In the genomic region with DNA sequence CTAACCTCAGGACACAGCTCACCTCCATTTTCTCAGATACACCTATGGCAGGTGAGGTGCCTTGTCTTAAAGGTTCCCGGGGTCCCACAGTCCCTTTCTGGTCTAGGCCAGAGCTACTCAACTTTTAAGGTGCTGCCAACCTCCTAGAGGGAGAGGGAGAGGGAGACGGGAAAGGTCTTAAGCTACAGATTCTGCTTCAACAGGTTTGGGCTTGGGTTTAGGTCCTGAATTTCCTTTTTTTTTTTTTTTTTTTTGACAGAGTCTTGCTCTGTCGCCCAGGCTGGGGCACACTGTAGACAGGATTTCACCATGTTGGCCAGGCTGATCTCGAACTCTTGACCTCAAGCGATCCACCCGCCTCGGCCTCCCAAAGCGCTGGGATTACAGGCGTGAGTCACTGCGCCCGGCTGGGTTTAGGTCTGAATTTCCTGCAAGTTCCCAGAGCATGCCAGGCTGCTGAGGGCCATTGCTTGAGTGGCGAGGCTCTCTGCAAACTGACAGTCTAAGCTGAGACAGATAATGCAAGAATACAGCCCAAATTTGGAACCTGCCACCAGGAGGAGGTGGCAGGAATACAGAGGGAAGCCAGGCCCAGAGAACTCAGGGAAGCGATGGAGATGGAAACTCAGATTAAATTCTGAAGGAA, we compare ENCODE assay signal across 18 cellular contexts. TPM values are rescaled to one million over a fixed set of nuclear protein-coding genes. Genes with fewer than 3 reads are reported as not detected.
DNase-seq lines count a peak whose midpoint lies in the region; ATAC-seq, FAIRE-seq and TF ChIP-seq lines count a peak whose summit lies in the region.
"Had no signal": no experiment of that assay in that cellular context is flagged by ENCODE, and none has a peak within 500 bp of the region (broad histone marks: within the 10 kb centered on the region; RNA-seq: fewer than 3 reads in every experiment).

No MANE protein-coding gene starts in this region.

- no peaks in the 10 kb centered on the region for H3K79me2 ChIP-seq in HepG2 (ENCODE audit: insufficient read depth, low read length)

- BruUV-seq in HepG2 (replicated peaks; lab: Mats Ljungman, UMichigan), result no TSS peak

- TF ChIP-seq CTCF in HepG2 (CRISPR knock-in tag; IDR thresholded peaks at IDR 0.05), result no peak

- no peak for FAIRE-seq in HepG2 (lab: Jason Lieb, UNC)
- FAIRE-seq: G401.6, GM12891 had no signal

- intact Hi-C loops in HepG2 (cut with micrococcal nuclease; ENCODE audit: unreplicated experiment), result loop anchor here (5.0 kb wide), 1 partner anchor 115 kb away; no protein-coding TSS in a partner anchor

- 31% methylated on average over 13 of the region's 13 CpGs for WGBS in HepG2 (ENCODE audit: low lambda C conversion rate)

- no peaks in the 10 kb centered on the region for H3K4me1 ChIP-seq in HepG2 (ENCODE audit: insufficient read depth, low read length)

- CTCF ChIA-PET in HepG2 (lab: Yijun Ruan, JAX; ENCODE audit: low intra/inter-chr PET ratio, low total read pairs), result interaction anchor here (1.3 kb wide), 1 partner anchor 117 kb away, joined by 5 read pairs; no protein-coding TSS in a partner anchor

- no peak for DNase-seq in stimulated activated naive CD8-positive, alpha-beta T cell treated with anti-CD3 and anti-CD28 coated beads, Interleukin-15, amount 100 ng/mL, for 72 hours
- DNase-seq in stimulated activated naive CD8-positive, alpha-beta T cell treated with anti-CD3 and anti-CD28 coated beads, Interleukin-15, Interleukin-2, amounts not matched to agents 100 U/mL and 50 U/mL, for 24 hours, result no peak
- DNase-seq in LHCN-M2 (ENCODE audit: low read depth) (peak; percentile 35), amniotic epithelial cell (ENCODE audit: low read depth) (peak; percentile 52), T-helper 9 cell (no peak), HepG2 (ENCODE audit: low spot score) (no peak)
- DNase-seq: HFFc6, IMR-90, NCI-H1092 treated with DMSO at 0.1 percent for 48 hours, NCI-H187, NCI-H2171, SHP77 treated with DMSO at 0.1 percent for 48 hours had no signal

- no peaks in the 10 kb centered on the region for H4K20me1 ChIP-seq in HepG2 (ENCODE audit: insufficient read depth, low read length)

- TF ChIP-seq EP300 in HepG2 (IDR thresholded peaks at IDR 0.05; ENCODE audit: low read depth in 2 of 2, low read length in 2 of 2) (no peak), HepG2 (CRISPR knock-in tag; IDR thresholded peaks at IDR 0.05; ENCODE audit: borderline replicate concordance) (no peak)

- POLR2A ChIA-PET in HepG2 (lab: Yijun Ruan, JAX), result no interaction called here

- H3K4me1 Mint-ChIP-seq in stimulated activated naive CD8-positive, alpha-beta T cell treated with anti-CD3 and anti-CD28 coated beads, Interleukin-15, amount 100 ng/mL, for 72 hours, result no peaks in the 10 kb centered on the region
- H3K4me1 Mint-ChIP-seq: CD4-positive, CD25-positive, alpha-beta regulatory T cell had no signal

- H3K27me3 Mint-ChIP-seq in stimulated activated naive CD8-positive, alpha-beta T cell treated with anti-CD3 and anti-CD28 coated beads, Interleukin-15, amount 100 ng/mL, for 72 hours, result peaks cover under 1% of the 10 kb centered on the region

- no peak overlapping the region for H3K27ac Mint-ChIP-seq in stimulated activated naive CD8-positive, alpha-beta T cell treated with anti-CD3 and anti-CD28 coated beads, Interleukin-15, amount 100 ng/mL, for 72 hours
- H3K27ac Mint-ChIP-seq: CD4-positive, CD25-positive, alpha-beta regulatory T cell; HFFc6 had no signal

- H2AFZ ChIP-seq in HepG2 (ENCODE audit: low read length), result no peak overlapping the region

- no peak overlapping the region for H3K4me3 Mint-ChIP-seq in stimulated activated naive CD8-positive, alpha-beta T cell treated with anti-CD3 and anti-CD28 coated beads, Interleukin-15, amount 100 ng/mL, for 72 hours
- H3K4me3 Mint-ChIP-seq: CD4-positive, CD25-positive, alpha-beta regulatory T cell; HFFc6 had no signal

- H3K4me3 ChIP-seq in HepG2 (replicated peaks in 1 of 3; ENCODE audit: insufficient read depth in 1 of 3, low read depth in 2 of 3, low read length in 3 of 3), result no peak overlapping the region

- TF ChIP-seq RAD21 in HepG2 (CRISPR knock-in tag; IDR thresholded peaks at IDR 0.05), result no peak

- no peaks in the 10 kb centered on the region for H3K9me3 ChIP-seq in HepG2 (ENCODE audit: low read length)

- no peak for TF ChIP-seq POLR2A in HepG2 (IDR thresholded peaks at IDR 0.05; ENCODE audit: insufficient read depth in 1 of 2, low read depth in 2 of 2, low read length in 2 of 2)

- H3K27me3 ChIP-seq in HepG2 (ENCODE audit: control insufficient read depth in 1 of 2, insufficient read depth in 2 of 2, low read length in 2 of 2), result no peaks in the 10 kb centered on the region; a peak in 2 of 5 replicates

- H3K4me2 ChIP-seq in HepG2 (ENCODE audit: low read depth, low read length), result no peak overlapping the region

- in situ Hi-C loops in HepG2 (cut with HindIII; ENCODE audit: extremely low pct_ligation_motif_present, low pct_unique_long_range_greater_than_20kb), result loop anchor here (5.0 kb wide), 1 partner anchor 115 kb away; no protein-coding TSS in a partner anchor

- H3K36me3 ChIP-seq in HepG2 (replicated peaks in 1 of 2; ENCODE audit: control insufficient read depth in 1 of 2, insufficient read depth in 2 of 2, low read length in 2 of 2), result no peaks in the 10 kb centered on the region

- H3K9me3 Mint-ChIP-seq in stimulated activated naive CD8-positive, alpha-beta T cell treated with anti-CD3 and anti-CD28 coated beads, Interleukin-15, amount 100 ng/mL, for 72 hours, result no peaks in the 10 kb centered on the region
- H3K9me3 Mint-ChIP-seq: CD4-positive, CD25-positive, alpha-beta regulatory T cell had no signal

- no peak overlapping the region for H3K27ac ChIP-seq in HepG2 (ENCODE audit: extremely low read length, insufficient read depth, low read length)

- peak; percentile 40 for ATAC-seq in stimulated activated naive CD8-positive, alpha-beta T cell treated with anti-CD3 and anti-CD28 coated beads, Interleukin-15, amount 100 ng/mL, for 72 hours
- ATAC-seq in stimulated activated naive CD8-positive, alpha-beta T cell treated with anti-CD3 and anti-CD28 coated beads, Interleukin-15, Interleukin-2, amounts not matched to agents 100 U/mL and 50 U/mL, for 24 hours, result no peak
- ATAC-seq in HG02759 (IDR thresholded peaks at IDR 0.05; ENCODE audit: unreplicated experiment) (no peak), GM19467 (IDR thresholded peaks at IDR 0.05; ENCODE audit: unreplicated experiment) (no peak), HepG2 (no peak)

- no peak overlapping the region for H3K9ac ChIP-seq in HepG2 (ENCODE audit: insufficient read depth, low read depth, low read length)

RNA-seq across cellular contexts. Expression of a gene that starts 7.8 kb away (rescaled TPM):
- total RNA-seq in LHCN-M2 (2014; rRNA removed) (not detected in 2 replicates), HepG2 (2016; rRNA removed; fragmentation: Illumina TruSeq; extraction: Trizol) (not detected in 2 replicates)
- polyA plus RNA-seq in LHCN-M2 (2012), result not detected
- not detected in 2 replicates for total RNA-seq in HepG2 (2016; cell fraction: cytosol; rRNA removed; fragmentation: Illumina TruSeq; extraction: Trizol; ENCODE audit: low read depth)
- not detected in 2 replicates for total RNA-seq in HepG2 (2016; cell fraction: insoluble cytoplasmic fraction; rRNA removed; fragmentation: Illumina TruSeq; extraction: Trizol)
- not detected in 2 replicates for total RNA-seq in HepG2 (2016; cell fraction: membrane; rRNA removed; fragmentation: Illumina TruSeq; extraction: Trizol)
- total RNA-seq in HepG2 (2016; cell fraction: nucleus; rRNA removed; fragmentation: Illumina TruSeq; extraction: Trizol), result not detected in 2 replicates
- not detected in 2 replicates for polyA plus RNA-seq in HepG2 (2011; rRNA removed)
- polyA plus RNA-seq in HepG2 (2011; cell fraction: cytosol; rRNA removed), result not detected in 2 replicates
- not detected in 2 replicates for polyA plus RNA-seq in HepG2 (2011; cell fraction: nucleus; rRNA removed)
- polyA plus RNA-seq in HepG2 (2012), result not detected in 2 replicates
- polyA plus RNA-seq in HepG2 (2016; cell fraction: cytosol; fragmentation: Illumina TruSeq; extraction: Trizol; ENCODE audit: low read depth), result not detected in 2 replicates
- polyA plus RNA-seq in HepG2 (2016; cell fraction: insoluble cytoplasmic fraction; fragmentation: Illumina TruSeq; extraction: Trizol; ENCODE audit: low read depth), result not detected in 2 replicates
- not detected in 2 replicates for polyA plus RNA-seq in HepG2 (2016; cell fraction: membrane; fragmentation: Illumina TruSeq; extraction: Trizol; ENCODE audit: low read depth)
- polyA plus RNA-seq in HepG2 (2016; cell fraction: nucleus; fragmentation: Illumina TruSeq; extraction: Trizol; ENCODE audit: insufficient read depth, low read depth), result not detected in 2 replicates
- not detected in 2 replicates for polyA minus RNA-seq in HepG2 (2011; rRNA and poly(A)+ RNA removed; ENCODE audit: low replicate concordance)
- polyA minus RNA-seq in HepG2 (2011; cell fraction: cytosol; rRNA and poly(A)+ RNA removed), result not detected in 2 replicates
- not detected in 2 replicates for polyA minus RNA-seq in HepG2 (2011; cell fraction: nucleus; rRNA and poly(A)+ RNA removed)
- total RNA-seq: CD4-positive, CD25-positive, alpha-beta regulatory T cell; HFFc6; IMR-90; NCI-H460 had no signal
- polyA plus RNA-seq: CD4-positive, CD25-positive, alpha-beta regulatory T cell; IMR-90 had no signal

RNA-seq across cellular contexts. Expression of a gene that starts 15.1 kb away (rescaled TPM):
- not detected in 2 replicates for total RNA-seq in LHCN-M2 (2014; rRNA removed)
- polyA plus RNA-seq in LHCN-M2 (2012), result not detected
- not detected in 2 replicates for total RNA-seq in HepG2 (2016; rRNA removed; fragmentation: Illumina TruSeq; extraction: Trizol)
- not detected in 2 replicates for total RNA-seq in HepG2 (2016; cell fraction: cytosol; rRNA removed; fragmentation: Illumina TruSeq; extraction: Trizol; ENCODE audit: low read depth)
- not detected in 2 replicates for total RNA-seq in HepG2 (2016; cell fraction: insoluble cytoplasmic fraction; rRNA removed; fragmentation: Illumina TruSeq; extraction: Trizol)
- total RNA-seq in HepG2 (2016; cell fraction: membrane; rRNA removed; fragmentation: Illumina TruSeq; extraction: Trizol), result not detected in 2 replicates
- total RNA-seq in HepG2 (2016; cell fraction: nucleus; rRNA removed; fragmentation: Illumina TruSeq; extraction: Trizol), result not detected in 2 replicates
- not detected in 2 replicates for polyA plus RNA-seq in HepG2 (2011; rRNA removed)
- polyA plus RNA-seq in HepG2 (2011; cell fraction: cytosol; rRNA removed), result not detected in 2 replicates
- polyA plus RNA-seq in HepG2 (2011; cell fraction: nucleus; rRNA removed), result not detected in 2 replicates
- not detected in 2 replicates for polyA plus RNA-seq in HepG2 (2012)
- polyA plus RNA-seq in HepG2 (2016; cell fraction: cytosol; fragmentation: Illumina TruSeq; extraction: Trizol; ENCODE audit: low read depth), result not detected in 2 replicates
- not detected in 2 replicates for polyA plus RNA-seq in HepG2 (2016; cell fraction: insoluble cytoplasmic fraction; fragmentation: Illumina TruSeq; extraction: Trizol; ENCODE audit: low read depth)
- not detected in 2 replicates for polyA plus RNA-seq in HepG2 (2016; cell fraction: membrane; fragmentation: Illumina TruSeq; extraction: Trizol; ENCODE audit: low read depth)
- not detected in 2 replicates for polyA plus RNA-seq in HepG2 (2016; cell fraction: nucleus; fragmentation: Illumina TruSeq; extraction: Trizol; ENCODE audit: insufficient read depth, low read depth)
- polyA minus RNA-seq in HepG2 (2011; rRNA and poly(A)+ RNA removed; ENCODE audit: low replicate concordance), result 0.06 and 0.70 TPM in 2 replicates
- polyA minus RNA-seq in HepG2 (2011; cell fraction: cytosol; rRNA and poly(A)+ RNA removed), result not detected in 2 replicates
- polyA minus RNA-seq in HepG2 (2011; cell fraction: nucleus; rRNA and poly(A)+ RNA removed), result not detected in 2 replicates
- total RNA-seq: CD4-positive, CD25-positive, alpha-beta regulatory T cell; HFFc6; IMR-90 had no signal
- polyA plus RNA-seq: CD4-positive, CD25-positive, alpha-beta regulatory T cell; IMR-90 had no signal

RNA-seq across cellular contexts. Expression of a gene that starts 33.0 kb away (rescaled TPM):
- total RNA-seq in LHCN-M2 (2014; rRNA removed) (not detected in 2 replicates), HepG2 (2016; rRNA removed; fragmentation: Illumina TruSeq; extraction: Trizol) (not detected in 2 replicates)
- polyA plus RNA-seq in LHCN-M2 (2012), result not detected
- total RNA-seq in HepG2 (2016; cell fraction: cytosol; rRNA removed; fragmentation: Illumina TruSeq; extraction: Trizol; ENCODE audit: low read depth), result not detected in 2 replicates
- total RNA-seq in HepG2 (2016; cell fraction: insoluble cytoplasmic fraction; rRNA removed; fragmentation: Illumina TruSeq; extraction: Trizol), result not detected in 2 replicates
- total RNA-seq in HepG2 (2016; cell fraction: membrane; rRNA removed; fragmentation: Illumina TruSeq; extraction: Trizol), result not detected in 2 replicates
- total RNA-seq in HepG2 (2016; cell fraction: nucleus; rRNA removed; fragmentation: Illumina TruSeq; extraction: Trizol), result not detected in 2 replicates
- not detected in 2 replicates for polyA plus RNA-seq in HepG2 (2011; rRNA removed)
- not detected in 2 replicates for polyA plus RNA-seq in HepG2 (2011; cell fraction: cytosol; rRNA removed)
- polyA plus RNA-seq in HepG2 (2011; cell fraction: nucleus; rRNA removed), result not detected in 2 replicates
- polyA plus RNA-seq in HepG2 (2012), result not detected in 2 replicates
- polyA plus RNA-seq in HepG2 (2016; cell fraction: cytosol; fragmentation: Illumina TruSeq; extraction: Trizol; ENCODE audit: low read depth), result not detected in 2 replicates
- polyA plus RNA-seq in HepG2 (2016; cell fraction: insoluble cytoplasmic fraction; fragmentation: Illumina TruSeq; extraction: Trizol; ENCODE audit: low read depth), result not detected in 2 replicates
- polyA plus RNA-seq in HepG2 (2016; cell fraction: membrane; fragmentation: Illumina TruSeq; extraction: Trizol; ENCODE audit: low read depth), result not detected in 2 replicates
- polyA plus RNA-seq in HepG2 (2016; cell fraction: nucleus; fragmentation: Illumina TruSeq; extraction: Trizol; ENCODE audit: insufficient read depth, low read depth), result not detected in 2 replicates
- not detected in 2 replicates for polyA minus RNA-seq in HepG2 (2011; rRNA and poly(A)+ RNA removed; ENCODE audit: low replicate concordance)
- not detected in 2 replicates for polyA minus RNA-seq in HepG2 (2011; cell fraction: cytosol; rRNA and poly(A)+ RNA removed)
- polyA minus RNA-seq in HepG2 (2011; cell fraction: nucleus; rRNA and poly(A)+ RNA removed), result not detected in 2 replicates
- total RNA-seq: CD4-positive, CD25-positive, alpha-beta regulatory T cell; HFFc6; IMR-90; NCI-H460 had no signal
- polyA plus RNA-seq: CD4-positive, CD25-positive, alpha-beta regulatory T cell; IMR-90 had no signal

RNA-seq across cellular contexts. Expression of a gene that starts 36.8 kb away (rescaled TPM):
- total RNA-seq in LHCN-M2 (2014; rRNA removed), result not detected in 2 replicates
- polyA plus RNA-seq in LHCN-M2 (2012), result not detected
- not detected in 2 replicates for total RNA-seq in HepG2 (2016; rRNA removed; fragmentation: Illumina TruSeq; extraction: Trizol)
- not detected in 2 replicates for total RNA-seq in HepG2 (2016; cell fraction: cytosol; rRNA removed; fragmentation: Illumina TruSeq; extraction: Trizol; ENCODE audit: low read depth)
- total RNA-seq in HepG2 (2016; cell fraction: insoluble cytoplasmic fraction; rRNA removed; fragmentation: Illumina TruSeq; extraction: Trizol), result not detected in 2 replicates
- not detected in 2 replicates for total RNA-seq in HepG2 (2016; cell fraction: membrane; rRNA removed; fragmentation: Illumina TruSeq; extraction: Trizol)
- total RNA-seq in HepG2 (2016; cell fraction: nucleus; rRNA removed; fragmentation: Illumina TruSeq; extraction: Trizol), result not detected in 2 replicates
- not detected in 2 replicates for polyA plus RNA-seq in HepG2 (2011; rRNA removed)
- polyA plus RNA-seq in HepG2 (2011; cell fraction: cytosol; rRNA removed), result not detected in 2 replicates
- polyA plus RNA-seq in HepG2 (2011; cell fraction: nucleus; rRNA removed), result not detected in 2 replicates
- polyA plus RNA-seq in HepG2 (2012), result not detected in 2 replicates
- polyA plus RNA-seq in HepG2 (2016; cell fraction: cytosol; fragmentation: Illumina TruSeq; extraction: Trizol; ENCODE audit: low read depth), result not detected in 2 replicates
- polyA plus RNA-seq in HepG2 (2016; cell fraction: insoluble cytoplasmic fraction; fragmentation: Illumina TruSeq; extraction: Trizol; ENCODE audit: low read depth), result not detected in 2 replicates
- not detected in 2 replicates for polyA plus RNA-seq in HepG2 (2016; cell fraction: membrane; fragmentation: Illumina TruSeq; extraction: Trizol; ENCODE audit: low read depth)
- not detected in 2 replicates for polyA plus RNA-seq in HepG2 (2016; cell fraction: nucleus; fragmentation: Illumina TruSeq; extraction: Trizol; ENCODE audit: insufficient read depth, low read depth)
- not detected in 2 replicates for polyA minus RNA-seq in HepG2 (2011; rRNA and poly(A)+ RNA removed; ENCODE audit: low replicate concordance)
- polyA minus RNA-seq in HepG2 (2011; cell fraction: cytosol; rRNA and poly(A)+ RNA removed), result not detected in 2 replicates
- not detected in 2 replicates for polyA minus RNA-seq in HepG2 (2011; cell fraction: nucleus; rRNA and poly(A)+ RNA removed)
- total RNA-seq: CD4-positive, CD25-positive, alpha-beta regulatory T cell; HFFc6; IMR-90; NCI-H460 had no signal
- polyA plus RNA-seq: CD4-positive, CD25-positive, alpha-beta regulatory T cell; IMR-90 had no signal

RNA-seq across cellular contexts. Expression of a gene that starts 56.3 kb away (rescaled TPM):
- not detected in 2 replicates for total RNA-seq in LHCN-M2 (2014; rRNA removed)
- not detected for polyA plus RNA-seq in LHCN-M2 (2012)
- total RNA-seq in HepG2 (2016; rRNA removed; fragmentation: Illumina TruSeq; extraction: Trizol), result not detected in 2 replicates
- not detected in 2 replicates for total RNA-seq in HepG2 (2016; cell fraction: cytosol; rRNA removed; fragmentation: Illumina TruSeq; extraction: Trizol; ENCODE audit: low read depth)
- total RNA-seq in HepG2 (2016; cell fraction: insoluble cytoplasmic fraction; rRNA removed; fragmentation: Illumina TruSeq; extraction: Trizol), result not detected in 2 replicates
- not detected in 2 replicates for total RNA-seq in HepG2 (2016; cell fraction: membrane; rRNA removed; fragmentation: Illumina TruSeq; extraction: Trizol)
- total RNA-seq in HepG2 (2016; cell fraction: nucleus; rRNA removed; fragmentation: Illumina TruSeq; extraction: Trizol), result not detected in 2 replicates
- polyA plus RNA-seq in HepG2 (2011; rRNA removed), result not detected in 2 replicates
- not detected in 2 replicates for polyA plus RNA-seq in HepG2 (2011; cell fraction: cytosol; rRNA removed)
- not detected in 2 replicates for polyA plus RNA-seq in HepG2 (2011; cell fraction: nucleus; rRNA removed)
- polyA plus RNA-seq in HepG2 (2012), result not detected in 2 replicates
- polyA plus RNA-seq in HepG2 (2016; cell fraction: cytosol; fragmentation: Illumina TruSeq; extraction: Trizol; ENCODE audit: low read depth), result not detected in 2 replicates
- not detected in 2 replicates for polyA plus RNA-seq in HepG2 (2016; cell fraction: insoluble cytoplasmic fraction; fragmentation: Illumina TruSeq; extraction: Trizol; ENCODE audit: low read depth)
- polyA plus RNA-seq in HepG2 (2016; cell fraction: membrane; fragmentation: Illumina TruSeq; extraction: Trizol; ENCODE audit: low read depth), result not detected in 2 replicates
- polyA plus RNA-seq in HepG2 (2016; cell fraction: nucleus; fragmentation: Illumina TruSeq; extraction: Trizol; ENCODE audit: insufficient read depth, low read depth), result not detected in 2 replicates
- not detected in 2 replicates for polyA minus RNA-seq in HepG2 (2011; rRNA and poly(A)+ RNA removed; ENCODE audit: low replicate concordance)
- not detected in 2 replicates for polyA minus RNA-seq in HepG2 (2011; cell fraction: cytosol; rRNA and poly(A)+ RNA removed)
- polyA minus RNA-seq in HepG2 (2011; cell fraction: nucleus; rRNA and poly(A)+ RNA removed), result not detected in 2 replicates
- total RNA-seq: CD4-positive, CD25-positive, alpha-beta regulatory T cell; HFFc6; IMR-90; NCI-H460 had no signal
- polyA plus RNA-seq: CD4-positive, CD25-positive, alpha-beta regulatory T cell; IMR-90 had no signal

Comparison
In these comparisons a context has a peak if more than half of its experiments do, and no peak if none do; other contexts are left out.
1. DNase-seq: peak in LHCN-M2 (single experiment) and amniotic epithelial cell (single experiment); none in stimulated activated naive CD8-positive, alpha-beta T cell treated with anti-CD3 and anti-CD28 coated beads, Interleukin-15, amount 100 ng/mL, for 72 hours (0 of 2), stimulated activated naive CD8-positive, alpha-beta T cell treated with anti-CD3 and anti-CD28 coated beads, Interleukin-15, Interleukin-2, amounts not matched to agents 100 U/mL and 50 U/mL, for 24 hours (single experiment), T-helper 9 cell (single experiment) and HepG2 (single experiment).